ENCODE assay signal across 17 cellular contexts in genomic region chr3:20394243-20394642, GRCh38.
"Had no signal": no experiment of that assay in that cellular context is flagged by ENCODE, and none has a peak within 500 bp of the region (broad histone marks: within the 10 kb centered on the region; RNA-seq: fewer than 3 reads in every experiment).

No MANE protein-coding gene starts in this region.

- H3K4me1 ChIP-seq: colonic mucosa, right atrium auricular region, sigmoid colon had no signal

- H3K4me1 Mint-ChIP-seq: naive thymus-derived CD4-positive, alpha-beta T cell; nephron progenitor cell had no signal

- ATAC-seq: naive thymus-derived CD4-positive, alpha-beta T cell had no signal

- H3K27me3 Mint-ChIP-seq: naive thymus-derived CD4-positive, alpha-beta T cell had no signal

- H3K27me3 ChIP-seq: colonic mucosa, ovary, right atrium auricular region, sigmoid colon had no signal

- H3K27ac ChIP-seq: colonic mucosa, ovary, right atrium auricular region, sigmoid colon, skin epidermis had no signal

- H3K4me3 Mint-ChIP-seq: naive thymus-derived CD4-positive, alpha-beta T cell; nephron progenitor cell had no signal

- H3K9me3 ChIP-seq: colonic mucosa, ovary, right atrium auricular region, sigmoid colon had no signal

- DNase-seq: colonic mucosa; dermis blood vessel endothelial cell; foreskin melanocyte; head of caudate nucleus; hippocampal formation; kidney glomerular epithelial cell; mammary epithelial cell; naive thymus-derived CD4-positive, alpha-beta T cell; nephron progenitor cell; ovary; sigmoid colon; stimulated activated CD4-positive, alpha-beta T cell treated with anti-CD3 and anti-CD28 coated beads, Interleukin-2, amount 100 ng/mL, for 24 hours; stimulated activated CD4-positive, alpha-beta T cell treated with anti-CD3 and anti-CD28 coated beads, Interleukin-4, amount 100 ng/mL, for 4 hours; stimulated activated naive CD4-positive, alpha-beta T cell treated with Interleukin-2 at 50 U/mL for 16 hours; trophoblast cell had no signal

- H3K9me3 Mint-ChIP-seq: nephron progenitor cell had no signal

- H3K4me3 ChIP-seq: colonic mucosa, ovary, right atrium auricular region, sigmoid colon, skin epidermis had no signal

- H3K27ac Mint-ChIP-seq: naive thymus-derived CD4-positive, alpha-beta T cell; nephron progenitor cell had no signal

- H3K36me3 ChIP-seq: colonic mucosa, ovary, right atrium auricular region, sigmoid colon had no signal
